ENCODE assay signal across 15 cellular contexts in genomic region chr5:69129413-69129812, GRCh38. TPM values are rescaled to one million over a fixed set of nuclear protein-coding genes. Genes with fewer than 3 reads are reported as not detected.
A peak's percentile ranks its signal among the peaks of the same experiment; 100 is the strongest.
DNase-seq lines count a peak whose midpoint lies in the region; ATAC-seq, FAIRE-seq and TF ChIP-seq lines count a peak whose summit lies in the region.
"Had no signal": no experiment of that assay in that cellular context is flagged by ENCODE, and none has a peak within 500 bp of the region (broad histone marks: within the 10 kb centered on the region; RNA-seq: fewer than 3 reads in every experiment).

No MANE protein-coding gene starts in this region.

- no peak for TF ChIP-seq CTCF in foreskin fibroblast (IDR thresholded peaks at IDR 0.05; ENCODE audit: low read depth, low read length)

- H3K9me3 ChIP-seq in small intestine (ENCODE audit: control insufficient read depth, low read depth): no peaks in the 10 kb centered on the region
- H3K9me3 ChIP-seq: thoracic aorta had no signal

- H3K4me1 ChIP-seq in ACC112 (ENCODE audit: control insufficient read depth, insufficient read depth, low read length, unreplicated experiment) (peaks cover 3% of the 10 kb centered on the region), small intestine (ENCODE audit: control insufficient read depth in 2 of 2, insufficient read depth in 1 of 2, low read depth in 1 of 2, low read length in 1 of 2) (no peaks in the 10 kb centered on the region)

- peaks cover 10% of the 10 kb centered on the region; the same call in 1 of the 2 replicates for H3K36me3 ChIP-seq in ACC112 (ENCODE audit: insufficient read depth, low read length)
- H3K36me3 ChIP-seq in small intestine (ENCODE audit: control insufficient read depth in 2 of 2, insufficient read depth in 2 of 2, low read length in 2 of 2): peaks cover 0 to 3% of the 10 kb centered on the region in 2 donors

- no peak overlapping the region for H3K4me3 ChIP-seq in ACC112 (ENCODE audit: low read depth, low read length)
- no peak overlapping the region for H3K4me3 ChIP-seq in foreskin fibroblast (ENCODE audit: low read depth in 1 of 2, low read length in 2 of 2)
- no peak overlapping the region for H3K4me3 ChIP-seq in small intestine (ENCODE audit: low read depth in 1 of 2, low read length in 2 of 2)
- H3K4me3 ChIP-seq: thoracic aorta had no signal

- H3K27ac ChIP-seq in ACC112 (ENCODE audit: low read depth, low read length) (peak overlapping the region; percentile 41), small intestine (ENCODE audit: low read depth in 1 of 2, low read length in 1 of 2) (no peak overlapping the region)
- H3K27ac ChIP-seq: thoracic aorta, WERI-Rb-1 had no signal

- no peak for ATAC-seq in HG03280 (IDR thresholded peaks at IDR 0.05; ENCODE audit: unreplicated experiment)
- ATAC-seq in esophagus mucosa: no peak
- ATAC-seq: activated CD8-positive, alpha-beta memory T cell treated with anti-CD3 and anti-CD28 coated beads, Interleukin-2, amount 10 ng/mL, durations not matched to agents 7 days and 5 days had no signal

- H3K79me2 ChIP-seq in ACC112 (ENCODE audit: control insufficient read depth, insufficient read depth, low read length, unreplicated experiment): no peaks in the 10 kb centered on the region

- peak; percentile 51 for DNase-seq in GM04504 (ENCODE audit: low read depth)
- peak; percentile 34 for DNase-seq in amniotic stem cell (lab: John Stamatoyannopoulos, UW)
- DNase-seq in foreskin fibroblast: peak; percentile 55 to 81
- no peak for DNase-seq in small intestine
- DNase-seq in SHP77 treated with DMSO at 0.1 percent for 48 hours (lab: John Stamatoyannopoulos, UW): no peak
- DNase-seq: activated CD8-positive, alpha-beta memory T cell treated with anti-CD3 and anti-CD28 coated beads, Interleukin-2, amount 10 ng/mL, durations not matched to agents 7 days and 5 days; activated naive CD4-positive, alpha-beta T cell treated with anti-CD3 and anti-CD28 coated beads for 36 hours; GDM1; H9; NK-92 treated with Interleukin-12 subunit alpha and Interleukin-12 subunit beta, amount 100 ng/mL, for 24 hours; WERI-Rb-1 had no signal

- no peaks in the 10 kb centered on the region for H3K27me3 ChIP-seq in ACC112 (ENCODE audit: insufficient read depth, low read length)
- H3K27me3 ChIP-seq in small intestine (ENCODE audit: control insufficient read depth in 2 of 2, insufficient read depth in 2 of 2, low read length in 2 of 2): no peaks in the 10 kb centered on the region

- H2AFZ ChIP-seq in ACC112 (ENCODE audit: low read length, unreplicated experiment): no peak overlapping the region

- no peak for FAIRE-seq in small intestine (lab: Jason Lieb, UNC)

RNA-seq across cellular contexts. Expression of gene SLC30A5, which starts 35.6 kb away (rescaled TPM):
- polyA plus RNA-seq in small intestine: 10 to 100 TPM; 22.7 to 33.8 (median 27.7) TPM
- 26.9 TPM for total RNA-seq in esophagus mucosa

RNA-seq across cellular contexts. Expression of gene CCNB1, which starts 37.5 kb away (rescaled TPM):
- 10 to 100 TPM in 1 of 3 donors, 1 to 10 TPM in 2; 5.1 to 82.4 (median 8.5) TPM for polyA plus RNA-seq in small intestine
- 80.3 TPM for total RNA-seq in esophagus mucosa

RNA-seq across cellular contexts. Expression of gene CENPH, which starts 60.0 kb away (rescaled TPM):
- polyA plus RNA-seq in small intestine: 10 to 100 TPM in 1 of 3 donors, 1 to 10 TPM in 2; 2.5 to 13.0 (median 4.6) TPM
- total RNA-seq in esophagus mucosa: 9.8 TPM

Comparison
In these comparisons a context has a peak if more than half of its experiments do, and no peak if none do; other contexts are left out.
1. DNase-seq: peak in GM04504 (single experiment), amniotic stem cell (single experiment) and foreskin fibroblast (2 of 2); none in small intestine (single experiment) and SHP77 treated with DMSO at 0.1 percent for 48 hours (single experiment).